Comparison of ENCODE assay signal across 8 cellular contexts in genomic region chr2:31729442-31730092, GRCh38.
A peak's percentile ranks its signal among the peaks of the same experiment; 100 is the strongest.
DNase-seq lines count a peak whose midpoint lies in the region; ATAC-seq, FAIRE-seq and TF ChIP-seq lines count a peak whose summit lies in the region.

No MANE protein-coding gene starts in this region.

- CTCF ChIA-PET in Calu3 (lab: Charles Lee) = interaction anchor here (2.3 kb wide), 1 partner anchor 54 kb away, joined by 11 read pairs; no protein-coding TSS in a partner anchor
- CTCF ChIA-PET in RWPE1 (lab: Yijun Ruan, JAX) = interaction anchor here (0.6 to 1.0 kb wide), 5 partner anchors 14 to 1629 kb away, joined by 3 read pairs; no protein-coding TSS in a partner anchor
- CTCF ChIA-PET in activated CD8-positive, alpha-beta T cell treated with anti-CD3 and anti-CD28 coated beads for 36 hours (lab: Charles Lee) = no interaction called here

- peaks cover 30% of the 10 kb centered on the region for H3K4me1 Mint-ChIP-seq in Calu3 (ENCODE audit: low read depth, unreplicated experiment)
- no peaks in the 10 kb centered on the region for H3K4me1 Mint-ChIP-seq in activated CD8-positive, alpha-beta T cell treated with anti-CD3 and anti-CD28 coated beads for 36 hours (ENCODE audit: low read depth)

- whole genome bisulfite sequencing in iPS DF 6.9 (ENCODE audit: insufficient coverage, insufficient read length) = no CpG with 5 or more reads among the region's 5 CpGs
- 65 to 73% (median 67%) methylated on average over 5 of the region's 5 CpGs for WGBS in stomach, 5 donors

- ATAC-seq in HG03354 (IDR thresholded peaks at IDR 0.05; ENCODE audit: poor library complexity, severe bottlenecking, unreplicated experiment) (peak; percentile 43), HG03378 (IDR thresholded peaks at IDR 0.05; ENCODE audit: unreplicated experiment) (no peak)
- ATAC-seq in activated CD8-positive, alpha-beta T cell treated with anti-CD3 and anti-CD28 coated beads for 36 hours = no peak

- POLR2A ChIA-PET in RWPE1 (lab: Yijun Ruan, JAX; ENCODE audit: low non-redundant PET) = no interaction called here
- POLR2A ChIA-PET in activated CD8-positive, alpha-beta T cell treated with anti-CD3 and anti-CD28 coated beads for 36 hours (lab: Charles Lee) = no interaction called here

- DNase-seq in Calu3 = no peak
- peak; percentile 57 for DNase-seq in RWPE1 (ENCODE audit: low spot score)
- DNase-seq in iPS DF 6.9 (ENCODE audit: low read depth, low spot score) = peak; percentile 29
- no peak for DNase-seq in stomach
- no peak for DNase-seq in activated CD8-positive, alpha-beta T cell treated with anti-CD3 and anti-CD28 coated beads for 36 hours
- DNase-seq in GM12892 (ENCODE audit: insufficient read length) = no peak

- TF ChIP-seq POLR2A in stomach (IDR thresholded peaks at IDR 0.05) (no peak), GM12892 (IDR thresholded peaks at IDR 0.05; ENCODE audit: low read depth, low read length) (no peak)

- no peaks in the 10 kb centered on the region for H3K9me3 Mint-ChIP-seq in Calu3 (ENCODE audit: low read depth, unreplicated experiment)
- no peaks in the 10 kb centered on the region for H3K9me3 Mint-ChIP-seq in activated CD8-positive, alpha-beta T cell treated with anti-CD3 and anti-CD28 coated beads for 36 hours

- peak; percentile 16 for TF ChIP-seq CTCF in Calu3 (IDR thresholded peaks at IDR 0.05; ENCODE audit: unreplicated experiment)
- TF ChIP-seq CTCF in RWPE1 (conservative IDR thresholded peaks at IDR 0.05; ENCODE audit: low read depth) = peak; percentile 58
- peak in 1 of 7 experiments; percentile 20 for TF ChIP-seq CTCF in stomach (IDR thresholded peaks at IDR 0.05)
- no peak for TF ChIP-seq CTCF in activated CD8-positive, alpha-beta T cell treated with anti-CD3 and anti-CD28 coated beads for 36 hours (IDR thresholded peaks at IDR 0.05)

- no peak for TF ChIP-seq EP300 in stomach (IDR thresholded peaks at IDR 0.05)

- H3K27me3 Mint-ChIP-seq in Calu3 (ENCODE audit: unreplicated experiment) = no peaks in the 10 kb centered on the region
- H3K27me3 Mint-ChIP-seq in activated CD8-positive, alpha-beta T cell treated with anti-CD3 and anti-CD28 coated beads for 36 hours = peaks cover 8% of the 10 kb centered on the region

- no peak overlapping the region for H3K4me3 Mint-ChIP-seq in Calu3 (ENCODE audit: low read depth, unreplicated experiment)
- H3K4me3 Mint-ChIP-seq in activated CD8-positive, alpha-beta T cell treated with anti-CD3 and anti-CD28 coated beads for 36 hours = no peak overlapping the region

- no peak overlapping the region for H3K27ac ChIP-seq in RWPE1
- no peak overlapping the region for H3K27ac ChIP-seq in iPS DF 6.9 (ENCODE audit: low read length)
- no peak overlapping the region for H3K27ac ChIP-seq in stomach

- H3K27me3 ChIP-seq in iPS DF 6.9 (ENCODE audit: control insufficient read depth, insufficient read depth, low read length) = no peaks in the 10 kb centered on the region
- no peaks in the 10 kb centered on the region for H3K27me3 ChIP-seq in stomach

- no TSS peak for BruUV-seq in Calu3 (replicated peaks; lab: Mats Ljungman, UMichigan)

- no peak for FAIRE-seq in GM12892 (lab: Jason Lieb, UNC)

- H3K36me3 ChIP-seq in iPS DF 6.9 (ENCODE audit: control insufficient read depth, insufficient read depth, low read length) (no peaks in the 10 kb centered on the region), stomach (no peaks in the 10 kb centered on the region)

- H3K4me1 ChIP-seq in iPS DF 6.9 (ENCODE audit: control insufficient read depth, insufficient read depth, low read length) (no peaks in the 10 kb centered on the region), stomach (no peaks in the 10 kb centered on the region)

- intact Hi-C loops in Calu3 (cut with micrococcal nuclease; ENCODE audit: unreplicated experiment) = loop anchor here (5.0 kb wide), 1 partner anchor 52 kb away; no protein-coding TSS in a partner anchor
- intact Hi-C loops in stomach (cut with DNase I; ENCODE audit: low total_unique reads) = no loop called here
- intact Hi-C loops in activated CD8-positive, alpha-beta T cell treated with anti-CD3 and anti-CD28 coated beads for 36 hours (cut with micrococcal nuclease) = no loop called here

- H3K4me3 ChIP-seq in iPS DF 6.9 (ENCODE audit: low read length) (no peak overlapping the region), stomach (no peak overlapping the region)

- H3K27ac Mint-ChIP-seq in Calu3 (ENCODE audit: unreplicated experiment) = peak overlapping the region; percentile 69
- no peak overlapping the region for H3K27ac Mint-ChIP-seq in activated CD8-positive, alpha-beta T cell treated with anti-CD3 and anti-CD28 coated beads for 36 hours

- H3K9me3 ChIP-seq in iPS DF 6.9 (ENCODE audit: control insufficient read depth, insufficient read depth, low read length) = no peaks in the 10 kb centered on the region
- H3K9me3 ChIP-seq in stomach = no peaks in the 10 kb centered on the region

- no peaks in the 10 kb centered on the region for H3K36me3 Mint-ChIP-seq in Calu3 (ENCODE audit: insufficient read depth, unreplicated experiment)
- H3K36me3 Mint-ChIP-seq in activated CD8-positive, alpha-beta T cell treated with anti-CD3 and anti-CD28 coated beads for 36 hours (ENCODE audit: low read depth) = no peaks in the 10 kb centered on the region

Comparison
In these comparisons a context has a peak if more than half of its experiments do, and no peak if none do; other contexts are left out.
1. DNase-seq: peak in RWPE1 (single experiment) and iPS DF 6.9 (single experiment); none in Calu3 (single experiment), stomach (single experiment), activated CD8-positive, alpha-beta T cell treated with anti-CD3 and anti-CD28 coated beads for 36 hours (single experiment) and GM12892 (single experiment).